ENCODE assay signal across 15 cellular contexts in the genomic region with DNA sequence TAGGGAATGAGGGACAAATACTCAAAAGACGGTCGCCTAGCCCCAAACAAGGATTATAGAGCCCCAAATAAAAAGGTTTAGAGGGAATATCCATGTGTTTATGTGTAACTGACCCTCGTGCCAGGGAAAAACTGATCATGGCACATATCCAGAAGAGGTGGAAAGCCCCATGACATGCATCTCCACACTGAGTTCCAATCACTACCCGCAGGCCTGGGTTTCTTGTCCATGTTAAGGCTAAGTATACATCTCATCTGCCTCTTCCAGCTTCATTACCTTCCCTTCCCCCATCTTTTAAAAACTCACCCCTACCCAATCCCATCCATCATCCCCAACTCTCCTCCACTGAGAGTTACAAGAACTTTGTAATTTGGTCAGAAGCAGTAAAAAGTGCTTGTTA. TPM values are rescaled to one million over a fixed set of nuclear protein-coding genes. Genes with fewer than 3 reads are reported as not detected.
DNase-seq lines count a peak whose midpoint lies in the region; ATAC-seq, FAIRE-seq and TF ChIP-seq lines count a peak whose summit lies in the region.
"Had no signal": no experiment of that assay in that cellular context is flagged by ENCODE, and none has a peak within 500 bp of the region (broad histone marks: within the 10 kb centered on the region; RNA-seq: fewer than 3 reads in every experiment).

No MANE protein-coding gene starts in this region.

- no peaks in the 10 kb centered on the region for H3K9me3 ChIP-seq in keratinocyte (ENCODE audit: control insufficient read depth, low read depth, low read length)
- H3K9me3 ChIP-seq: adrenal gland, HAP-1, stomach had no signal

- peak; percentile 23 for FAIRE-seq in keratinocyte (lab: Jason Lieb, UNC)

- CTCF ChIA-PET in WTC11 (lab: Charles Lee), result interaction anchor here (0.6 to 1.7 kb wide), 18 partner anchors 8 to 438 kb away, joined by 3 to 12 read pairs (median 4); a partner anchor contains a TSS

- H3K9me1 ChIP-seq in keratinocyte (ENCODE audit: control insufficient read depth, extremely low read depth, insufficient read depth, low read length), result no peaks in the 10 kb centered on the region

- H3K36me3 ChIP-seq in GM23338 (ENCODE audit: insufficient read depth), result no peaks in the 10 kb centered on the region
- peaks cover 7 to 10% of the 10 kb centered on the region in 2 experiments for H3K36me3 ChIP-seq in keratinocyte (ENCODE audit: control insufficient read depth in 2 of 2, extremely low read depth in 1 of 2, insufficient read depth in 2 of 2, low read length in 2 of 2)
- H3K36me3 ChIP-seq: adrenal gland, HAP-1 had no signal

- H3K4me1 ChIP-seq in GM23338 (ENCODE audit: insufficient read depth), result peaks cover 5% of the 10 kb centered on the region; the same call in 1 of the 2 replicates
- H3K4me1 ChIP-seq in keratinocyte (ENCODE audit: control insufficient read depth, extremely low read depth, insufficient read depth, low read length), result peaks cover 6% of the 10 kb centered on the region
- H3K4me1 ChIP-seq: HAP-1, stomach had no signal

- POLR2A ChIA-PET in WTC11 (lab: Charles Lee), result interaction anchor here (0.8 to 1.1 kb wide), 2 partner anchors 14 to 15 kb away, joined by 4 to 6 read pairs; a partner anchor contains a TSS

- dilution Hi-C loops in keratinocyte (cut with MboI; ENCODE audit: extremely low pct_ligation_motif_present, low sequenced_read_pairs), result no loop called here

- H3K79me2 ChIP-seq in GM23338 (replicated peaks; ENCODE audit: insufficient read depth), result no peaks in the 10 kb centered on the region
- H3K79me2 ChIP-seq in keratinocyte (ENCODE audit: control insufficient read depth, insufficient read depth, low read length), result no peaks in the 10 kb centered on the region

- H3K9ac ChIP-seq in keratinocyte (ENCODE audit: control insufficient read depth, extremely low read depth, insufficient read depth, low read length), result no peak overlapping the region

- H4K20me1 ChIP-seq in GM23338 (replicated peaks; ENCODE audit: insufficient read depth) (no peaks in the 10 kb centered on the region), keratinocyte (ENCODE audit: control insufficient read depth, extremely low read depth, insufficient read depth, low read length) (no peaks in the 10 kb centered on the region)

- H2AFZ ChIP-seq in GM23338 (no peak overlapping the region), keratinocyte (ENCODE audit: control insufficient read depth, low read length) (no peak overlapping the region)

- ATAC-seq in GM23338 (no peak), WTC11 (no peak), GM21390 (IDR thresholded peaks at IDR 0.05; ENCODE audit: unreplicated experiment) (no peak), left lobe of liver (no peak), HG03354 (IDR thresholded peaks at IDR 0.05; ENCODE audit: poor library complexity, severe bottlenecking, unreplicated experiment) (no peak)

- H3K9me3 Mint-ChIP-seq in GM23338 (no peaks in the 10 kb centered on the region), WTC11 (peaks cover 4% of the 10 kb centered on the region; the same call in 1 of the 2 replicates)
- H3K9me3 Mint-ChIP-seq: central memory CD8-positive, alpha-beta T cell had no signal

- peaks cover 12% of the 10 kb centered on the region for H3K4me1 Mint-ChIP-seq in GM23338
- peaks cover 18% of the 10 kb centered on the region for H3K4me1 Mint-ChIP-seq in WTC11
- H3K4me1 Mint-ChIP-seq: central memory CD8-positive, alpha-beta T cell had no signal

- H3K4me3 ChIP-seq in GM23338 (no peak overlapping the region), keratinocyte (ENCODE audit: control insufficient read depth in 2 of 3, extremely low read depth in 1 of 3, insufficient read depth in 2 of 3, low read depth in 1 of 3, low read length in 3 of 3) (no peak overlapping the region)
- H3K4me3 ChIP-seq: adrenal gland, HAP-1, stomach had no signal

- DNase-seq in GM23338 (ENCODE audit: low spot score) (no peak), WTC11 (ENCODE audit: low spot score) (no peak), keratinocyte (ENCODE audit: low read depth, low spot score) (no peak), NCI-H524 treated with DMSO at 0.1 percent for 48 hours (lab: John Stamatoyannopoulos, UW) (no peak), left lobe of liver (ENCODE audit: low spot score) (no peak)
- DNase-seq: effector CD4-positive, alpha-beta T cell; NCI-H1417 treated with DMSO at 0.1 percent for 48 hours; NCI-H2227 treated with DMSO at 0.1 percent for 48 hours; stomach had no signal

- H3K36me3 Mint-ChIP-seq in GM23338 (ENCODE audit: low read depth), result no peaks in the 10 kb centered on the region
- peaks cover under 1% of the 10 kb centered on the region; the same call in 1 of the 2 replicates for H3K36me3 Mint-ChIP-seq in WTC11

- no peak overlapping the region for H3K4me2 ChIP-seq in GM23338
- H3K4me2 ChIP-seq in keratinocyte (ENCODE audit: control insufficient read depth, extremely low read depth, insufficient read depth, low read depth, low read length), result no peak overlapping the region

- TF ChIP-seq CTCF in 22Rv1 (IDR thresholded peaks at IDR 0.05) (no peak), GM23338 (conservative IDR thresholded peaks at IDR 0.05; ENCODE audit: low read depth in 2 of 2) (no peak), WTC11 (IDR thresholded peaks at IDR 0.05) (no peak), keratinocyte (optimal IDR thresholded peaks at IDR 0.05 in 1 of 3, IDR thresholded peaks at IDR 0.05 in 1 of 3, conservative IDR thresholded peaks at IDR 0.05 in 1 of 3; ENCODE audit: extremely low read depth in 1 of 3, insufficient read depth in 2 of 3, low read length in 3 of 3) (no peak)

- no peak overlapping the region for H3K4me3 Mint-ChIP-seq in GM23338
- no peak overlapping the region for H3K4me3 Mint-ChIP-seq in WTC11
- H3K4me3 Mint-ChIP-seq: central memory CD8-positive, alpha-beta T cell had no signal

- H3K27me3 ChIP-seq in GM23338 (ENCODE audit: insufficient read depth) (no peaks in the 10 kb centered on the region), keratinocyte (ENCODE audit: control insufficient read depth, extremely low read depth, insufficient read depth, low read length) (no peaks in the 10 kb centered on the region)
- H3K27me3 ChIP-seq: adrenal gland, stomach had no signal

- H3K9me2 ChIP-seq in GM23338 (ENCODE audit: insufficient read depth), result no peaks in the 10 kb centered on the region

- H3K27ac Mint-ChIP-seq in GM23338, result peak overlapping the region; percentile 45; the same call in 1 of the 2 replicates
- H3K27ac Mint-ChIP-seq in WTC11, result peak overlapping the region; percentile 36

- H3F3A ChIP-seq in GM23338 (replicated peaks; ENCODE audit: low read depth), result no peaks in the 10 kb centered on the region

- H3K27me3 Mint-ChIP-seq in GM23338 (ENCODE audit: insufficient read depth, low read depth, poor library complexity) (peaks cover 9% of the 10 kb centered on the region), WTC11 (ENCODE audit: low read depth) (no peaks in the 10 kb centered on the region)
- H3K27me3 Mint-ChIP-seq: central memory CD8-positive, alpha-beta T cell had no signal

- H3K27ac ChIP-seq in 22Rv1 (peak overlapping the region; percentile 27; the same call in 1 of the 2 replicates), GM23338 (ENCODE audit: low read depth) (0 out of 2 replicates have a peak overlapping the region, but pooled peaks have one; percentile 55), keratinocyte (ENCODE audit: control insufficient read depth, insufficient read depth, low read length) (no peak overlapping the region)
- H3K27ac ChIP-seq: stomach had no signal

TF ChIP-seq in GM23338, 12 proteins besides CTCF, POLR2A, EP300 and RAD21 (continues in another document):
- TF ChIP-seq STAT1 (IDR thresholded peaks at IDR 0.05; ENCODE audit: unreplicated experiment) (no peak), ZNF331 (CRISPR knock-in tag; IDR thresholded peaks at IDR 0.05; ENCODE audit: low read depth) (no peak)

TF ChIP-seq in WTC11, 78 proteins besides CTCF, POLR2A, EP300 and RAD21 (continues in another document):
- no peak for TF ChIP-seq PRRX2 (CRISPR knock-in tag; IDR thresholded peaks at IDR 0.05)
- TF ChIP-seq, protein P1, sequence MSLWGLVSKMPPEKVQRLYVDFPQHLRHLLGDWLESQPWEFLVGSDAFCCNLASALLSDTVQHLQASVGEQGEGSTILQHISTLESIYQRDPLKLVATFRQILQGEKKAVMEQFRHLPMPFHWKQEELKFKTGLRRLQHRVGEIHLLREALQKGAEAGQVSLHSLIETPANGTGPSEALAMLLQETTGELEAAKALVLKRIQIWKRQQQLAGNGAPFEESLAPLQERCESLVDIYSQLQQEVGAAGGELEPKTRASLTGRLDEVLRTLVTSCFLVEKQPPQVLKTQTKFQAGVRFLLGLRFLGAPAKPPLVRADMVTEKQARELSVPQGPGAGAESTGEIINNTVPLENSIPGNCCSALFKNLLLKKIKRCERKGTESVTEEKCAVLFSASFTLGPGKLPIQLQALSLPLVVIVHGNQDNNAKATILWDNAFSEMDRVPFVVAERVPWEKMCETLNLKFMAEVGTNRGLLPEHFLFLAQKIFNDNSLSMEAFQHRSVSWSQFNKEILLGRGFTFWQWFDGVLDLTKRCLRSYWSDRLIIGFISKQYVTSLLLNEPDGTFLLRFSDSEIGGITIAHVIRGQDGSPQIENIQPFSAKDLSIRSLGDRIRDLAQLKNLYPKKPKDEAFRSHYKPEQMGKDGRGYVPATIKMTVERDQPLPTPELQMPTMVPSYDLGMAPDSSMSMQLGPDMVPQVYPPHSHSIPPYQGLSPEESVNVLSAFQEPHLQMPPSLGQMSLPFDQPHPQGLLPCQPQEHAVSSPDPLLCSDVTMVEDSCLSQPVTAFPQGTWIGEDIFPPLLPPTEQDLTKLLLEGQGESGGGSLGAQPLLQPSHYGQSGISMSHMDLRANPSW (CRISPR knock-in tag; conservative IDR thresholded peaks at IDR 0.05; ENCODE audit: low read depth), result no peak

RNA-seq across cellular contexts. Expression of a gene that starts 15.2 kb away (rescaled TPM):
- 25.9 and 30.8 TPM in 2 replicates for total RNA-seq in GM23338 (2014; rRNA removed; shearing (Covaris generic))
- polyA plus RNA-seq in GM23338 (2016; fragmentation: Nextera tagmentation; extraction: Ambion mirVana), result 36.2 and 39.5 TPM in 2 replicates
- total RNA-seq in WTC11 (2021), result 20.8 to 34.5 TPM (median 24.0 TPM) in 3 replicates
- polyA plus RNA-seq in keratinocyte, result 109 to 151 TPM (median 124 TPM) in 3 replicates
- polyA plus RNA-seq in keratinocyte (2011; ENCODE audit: low read depth), result 1,390 TPM
- polyA plus RNA-seq in keratinocyte (2011; cell fraction: cytosol; rRNA removed), result 126 and 131 TPM in 2 replicates
- polyA plus RNA-seq in keratinocyte (2011; cell fraction: nucleus; rRNA removed), result 339 and 428 TPM in 2 replicates
- polyA plus RNA-seq in keratinocyte (2012; ENCODE audit: low replicate concordance), result 154 and 570 TPM in 2 replicates
- 14.5 to 23.3 TPM (median 21.1 TPM) in 3 replicates for polyA minus RNA-seq in keratinocyte
- polyA minus RNA-seq in keratinocyte (2011; cell fraction: cytosol; rRNA and poly(A)+ RNA removed), result 74.4 TPM
- polyA minus RNA-seq in keratinocyte (2011; cell fraction: nucleus; rRNA and poly(A)+ RNA removed), result 88.8 and 96.5 TPM in 2 replicates
- total RNA-seq in left lobe of liver, result 58.6 TPM
